ENCODE assay signal across 2 cellular contexts in the genomic region with DNA sequence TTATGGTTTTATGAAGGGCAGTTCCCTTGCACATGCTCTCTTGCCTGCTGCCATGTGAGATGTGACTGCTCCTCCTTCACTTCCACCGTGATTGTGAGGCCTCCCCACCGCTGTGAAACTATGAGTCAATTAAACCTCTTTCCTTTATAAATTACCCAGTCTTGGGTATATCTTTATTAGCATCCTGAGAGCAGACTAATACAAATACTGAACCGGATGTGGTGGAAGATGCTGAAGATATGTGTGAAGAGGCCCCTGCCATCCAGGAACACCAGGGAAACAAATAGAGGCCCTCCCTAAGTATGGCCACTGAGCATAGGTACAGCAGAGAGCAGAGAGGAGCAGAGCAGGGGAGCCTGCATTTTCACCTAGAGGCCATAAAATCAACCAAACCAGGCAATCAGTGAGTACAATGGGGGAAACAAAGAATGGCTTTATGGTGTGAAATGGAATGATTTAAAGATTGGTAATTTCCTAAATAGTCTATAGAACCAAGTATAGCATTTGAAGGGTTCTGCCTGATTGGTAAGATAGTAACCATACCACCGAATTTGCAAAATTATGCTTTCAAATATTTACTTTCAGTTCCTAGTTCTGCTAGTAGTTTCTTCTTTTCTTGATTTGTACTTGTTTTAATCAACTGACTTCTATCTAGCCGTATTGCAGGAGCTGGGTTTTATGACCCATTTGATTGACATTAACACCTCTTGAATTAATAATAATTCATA.
TF ChIP-seq lines count a peak whose summit lies in the region.

No MANE protein-coding gene starts in this region.

TF ChIP-seq in HEK293, 187 proteins besides CTCF, POLR2A, EP300 and RAD21:
- TF ChIP-seq ZBTB8A (tag by site-specific recombination; IDR thresholded peaks at IDR 0.05) (no peak), ZNF433 (tag by site-specific recombination; IDR thresholded peaks at IDR 0.05; ENCODE audit: low read depth) (no peak), KLF1 (tag by site-specific recombination; IDR thresholded peaks at IDR 0.05) (no peak), ZNF48 (tag by site-specific recombination; IDR thresholded peaks at IDR 0.05) (no peak), PATZ1 (tag by site-specific recombination; IDR thresholded peaks at IDR 0.05) (no peak), SETDB1 (IDR thresholded peaks at IDR 0.05; ENCODE audit: insufficient read length, low read length) (peak; percentile 38)

TF ChIP-seq in endothelial cell of umbilical vein, 7 proteins besides CTCF, POLR2A, EP300 and RAD21:
- no peak for TF ChIP-seq JUN (IDR thresholded peaks at IDR 0.05; ENCODE audit: borderline replicate concordance, insufficient read depth, insufficient read length, low read depth)
- TF ChIP-seq GATA2 (IDR thresholded peaks at IDR 0.05; ENCODE audit: insufficient read depth, insufficient read length, low read depth, low read length): peak; percentile 60
